ENCODE assay signal across 8 cellular contexts in the genomic region with DNA sequence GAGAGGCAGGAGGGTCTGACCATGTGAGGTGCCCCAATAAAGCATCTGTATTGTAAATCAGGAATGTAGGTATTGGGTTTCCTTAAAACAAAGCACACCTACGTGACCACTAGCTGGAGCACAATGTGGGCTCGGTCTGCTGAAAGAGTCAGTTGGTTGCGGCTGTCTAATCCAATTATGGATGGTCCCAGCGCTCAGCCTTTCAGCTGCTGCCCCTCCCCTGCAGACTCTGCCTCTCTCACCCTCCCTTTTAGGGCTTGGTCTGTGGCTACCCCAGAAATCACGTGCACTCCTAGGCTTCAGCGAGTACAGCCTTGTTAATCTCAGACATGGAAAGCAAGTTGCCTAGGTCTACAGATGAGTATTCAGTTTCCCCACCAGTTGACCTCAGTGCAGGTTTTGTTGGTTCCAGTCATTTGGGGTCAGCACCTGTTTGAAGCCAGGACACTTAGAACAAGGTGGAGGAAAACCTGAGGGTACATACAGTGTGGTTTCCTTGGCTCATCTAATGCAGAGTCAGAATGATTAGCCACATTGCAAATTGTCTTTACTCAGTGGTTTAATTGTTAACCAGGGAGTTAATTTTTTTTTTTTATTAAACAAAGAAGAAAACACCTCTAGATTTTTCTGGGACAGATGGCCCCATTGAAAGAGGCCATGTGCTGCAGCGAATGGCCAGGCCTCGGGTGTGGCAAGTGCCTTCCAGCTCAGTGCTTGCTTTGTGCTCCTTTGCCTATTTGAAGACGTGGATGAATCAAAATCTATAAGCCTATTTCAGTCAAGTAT.
DNase-seq lines count a peak whose midpoint lies in the region; ATAC-seq, FAIRE-seq and TF ChIP-seq lines count a peak whose summit lies in the region.

No MANE protein-coding gene starts in this region.

- peak; percentile 82 for FAIRE-seq in D721Med (lab: Jason Lieb, UNC)

- no peak overlapping the region for H3K4me3 ChIP-seq in Jurkat, Clone E6-1 (ENCODE audit: low read length)
- no peak overlapping the region for H3K4me3 ChIP-seq in right atrium auricular region
- no peak overlapping the region for H3K4me3 ChIP-seq in H7 (ENCODE audit: insufficient read depth, low read depth, low read length)

- H3K27me3 ChIP-seq in right atrium auricular region (no peaks in the 10 kb centered on the region), H7 (ENCODE audit: control insufficient read depth, insufficient read depth, low read length) (no peaks in the 10 kb centered on the region)

- peak; percentile 89 for ATAC-seq in GM21619 (IDR thresholded peaks at IDR 0.05; ENCODE audit: unreplicated experiment)

- H3K27ac ChIP-seq in right atrium auricular region: peak overlapping the region; percentile 69 to 78

- DNase-seq in D721Med (ENCODE audit: insufficient read length, low spot score) (no peak), right atrium auricular region (ENCODE audit: low spot score) (no peak), cortex of kidney (lab: John Stamatoyannopoulos, UW) (no peak), GM19238 (ENCODE audit: insufficient read length, low spot score) (no peak), RPMI8226 (no peak), H7 (no peak)
- DNase-seq in Jurkat, Clone E6-1 (ENCODE audit: low read depth, low spot score): peak; percentile 29

- H3K4me1 ChIP-seq in right atrium auricular region: peaks cover 0 to 45% of the 10 kb centered on the region in 2 donors

- no peaks in the 10 kb centered on the region for H3K36me3 ChIP-seq in right atrium auricular region
- no peaks in the 10 kb centered on the region for H3K36me3 ChIP-seq in H7 (replicated peaks; ENCODE audit: control insufficient read depth, insufficient read depth, low read length)

- no peaks in the 10 kb centered on the region for H3K9me3 ChIP-seq in right atrium auricular region

- TF ChIP-seq CTCF in D721Med (IDR thresholded peaks at IDR 0.05; ENCODE audit: insufficient read depth, missing control alignments): peak; percentile 13
- no peak for TF ChIP-seq CTCF in right atrium auricular region (IDR thresholded peaks at IDR 0.05)
